8 cellular contexts compared by ENCODE assay signal in the genomic region with DNA sequence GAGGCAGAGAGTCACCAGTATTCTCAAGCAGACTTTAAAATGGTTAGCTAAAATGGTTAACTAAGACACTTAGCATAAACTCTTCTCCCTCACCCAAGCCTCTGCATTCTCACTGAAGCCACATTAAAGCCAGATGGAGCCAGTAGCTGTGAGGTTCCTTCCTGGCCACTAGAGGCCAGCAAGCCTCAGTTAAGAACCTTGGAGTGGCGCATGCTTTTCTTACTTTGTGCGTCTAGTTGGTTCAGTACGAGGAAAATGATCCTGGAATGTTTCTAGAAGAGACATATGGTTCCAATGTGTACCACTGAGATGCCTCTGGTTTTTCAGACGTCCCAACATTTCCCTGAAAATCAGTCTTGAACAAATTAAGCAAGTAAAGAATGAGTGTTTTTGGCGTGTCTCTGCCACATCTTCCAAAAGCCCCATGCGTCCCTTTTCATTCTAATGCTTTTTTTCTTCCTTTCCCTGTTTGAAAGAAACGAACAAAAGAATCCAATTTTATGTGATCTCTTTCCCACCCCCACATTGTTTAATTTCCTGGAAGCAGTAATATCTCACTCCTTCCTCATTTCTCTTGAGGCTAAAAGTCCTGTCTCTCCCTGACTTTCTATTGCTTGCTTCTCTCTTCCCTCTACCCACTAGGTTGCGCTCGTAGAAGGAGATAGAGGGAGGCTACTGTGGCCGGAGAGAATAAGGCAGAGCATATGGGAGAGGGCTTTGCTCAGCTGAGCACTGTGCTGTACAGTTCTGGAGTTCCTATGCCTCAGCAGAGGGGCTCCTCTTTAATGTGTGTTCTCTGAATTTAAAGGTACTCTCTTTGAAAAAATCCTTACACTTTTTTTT.
DNase-seq lines count a peak whose midpoint lies in the region; ATAC-seq and TF ChIP-seq lines count a peak whose summit lies in the region.

No MANE protein-coding gene starts in this region.

- H3K27ac ChIP-seq in A673 (ENCODE audit: low read depth, low read length, poor library complexity, severe bottlenecking) (no peak overlapping the region), VCaP (no peak overlapping the region; the same call in 1 of the 2 replicates)

- H3K36me3 ChIP-seq in A673 (ENCODE audit: insufficient read depth, low read length, poor library complexity, severe bottlenecking): no peaks in the 10 kb centered on the region
- H3K36me3 ChIP-seq in MG63: no peaks in the 10 kb centered on the region

- H3K4me3 Mint-ChIP-seq in HFFc6: peak overlapping the region; percentile 87
- peak overlapping the region; percentile 17 to 82 (median 60) for H3K4me3 Mint-ChIP-seq in naive B cell

- CTCF ChIA-PET in A673 (lab: Charles Lee): interaction anchor here (0.7 kb wide), 2 partner anchors 24 to 41 kb away, joined by 5 read pairs; no protein-coding TSS in a partner anchor

- H3K9me3 Mint-ChIP-seq in HFFc6 (no peaks in the 10 kb centered on the region), naive B cell (no peaks in the 10 kb centered on the region)

- H3K27me3 Mint-ChIP-seq in HFFc6 (ENCODE audit: insufficient read depth) (peaks cover 4% of the 10 kb centered on the region), naive B cell (peaks cover under 1 to 19% (median 10%) of the 10 kb centered on the region in 3 donors)

- H3K27me3 ChIP-seq in A673 (replicated peaks; ENCODE audit: insufficient read depth, low read depth, low read length, poor library complexity) (no peaks in the 10 kb centered on the region), MG63 (no peaks in the 10 kb centered on the region)

- POLR2A ChIA-PET in A673 (lab: Charles Lee; ENCODE audit: low non-redundant PET): no interaction called here

- intact Hi-C loops in A673 (cut with micrococcal nuclease; ENCODE audit: unreplicated experiment): loop anchor here (5.0 kb wide), 2 partner anchors 65 to 685 kb away; no protein-coding TSS in a partner anchor

- DNase-seq in A673 (ENCODE audit: low spot score) (peak; percentile 66), HFFc6 (peak; percentile 18), MG63 (peak; percentile 26), naive B cell (peak; percentile 3), DMS153 (lab: John Stamatoyannopoulos, UW) (no peak)

- no peaks in the 10 kb centered on the region for H3K36me3 Mint-ChIP-seq in HFFc6 (ENCODE audit: low read depth)
- H3K36me3 Mint-ChIP-seq in naive B cell: no peaks in the 10 kb centered on the region

- H3K9me3 ChIP-seq in A673 (ENCODE audit: low read depth, low read length, poor library complexity, severe bottlenecking) (no peaks in the 10 kb centered on the region), MG63 (no peaks in the 10 kb centered on the region)

- H3K4me1 ChIP-seq in A673 (ENCODE audit: insufficient read depth, low read length, poor library complexity, severe bottlenecking): no peaks in the 10 kb centered on the region

- H3K27ac Mint-ChIP-seq in HFFc6: no peak overlapping the region
- H3K27ac Mint-ChIP-seq in naive B cell: peak overlapping the region in 1 of 6 donors; percentile 38

- ATAC-seq in esophagus mucosa (peak; percentile 36), naive B cell (ENCODE audit: low read depth in 2 of 2) (peak; percentile 40 to 59)

- TF ChIP-seq CTCF in A673 (conservative IDR thresholded peaks at IDR 0.05; ENCODE audit: low read depth, low read length) (peak; percentile 80), GM12872 (IDR thresholded peaks at IDR 0.05; ENCODE audit: insufficient read depth, low read depth, low read length) (peak; percentile 84), HFFc6 (IDR thresholded peaks at IDR 0.05) (peak; percentile 73), VCaP (conservative IDR thresholded peaks at IDR 0.05) (peak; percentile 82)

- no TSS peak for BruUV-seq in A673 (replicated peaks; lab: Mats Ljungman, UMichigan)

- H3K4me1 Mint-ChIP-seq in HFFc6 (ENCODE audit: low read depth) (peaks cover 12% of the 10 kb centered on the region), naive B cell (peaks cover 0 to 4% (median 3%) of the 10 kb centered on the region in 3 donors)

- H3K4me3 ChIP-seq in A673 (ENCODE audit: low read depth, low read length, poor library complexity, severe bottlenecking) (peak overlapping the region; percentile 14), MG63 (peak overlapping the region; percentile 30)
